18 cellular contexts compared by ENCODE assay signal in genomic region chr16:16107839-16108238, GRCh38.
"Had no signal": no experiment of that assay in that cellular context is flagged by ENCODE, and none has a peak within 500 bp of the region (broad histone marks: within the 10 kb centered on the region; RNA-seq: fewer than 3 reads in every experiment).

No MANE protein-coding gene starts in this region.

- H3K27me3 Mint-ChIP-seq: dendritic cell treated with granulocyte-macrophage colony-stimulating factor and Interleukin-4, amounts not matched to agents 40 ng/mL and 50 ng/mL, for 4 days; naive B cell; stimulated activated memory B cell treated with anti-CD40 and anti-IgM and Interleukin-4, amounts not matched to agents 10 μg/mL and 1 μg/mL and 100 μg/mL, for 72 hours; stimulated activated naive CD8-positive, alpha-beta T cell treated with anti-CD3 and anti-CD28 coated beads, Interleukin-15, Interleukin-2, amounts not matched to agents 100 ng/mL and 50 ng/mL, for 24 hours had no signal

- H2AFZ ChIP-seq: parathyroid adenoma had no signal

- H3K4me1 Mint-ChIP-seq: nephron had no signal

- DNase-seq: cerebellar nuclear complex; foreskin keratinocyte; hippocampal formation; left colon; mesendoderm; naive B cell; small intestine; stimulated activated CD4-positive, alpha-beta T cell treated with anti-CD3 and anti-CD28 coated beads, Interleukin-12 subunit alpha, Interleukin-12 subunit beta, amount 100 ng/mL, for 4 hours; stimulated activated CD4-positive, alpha-beta T cell treated with anti-CD3 and anti-CD28 coated beads, Interleukin-4, amount 100 ng/mL, for 24 hours; testis; transverse colon had no signal

- H3K9me3 Mint-ChIP-seq: dendritic cell treated with granulocyte-macrophage colony-stimulating factor and Interleukin-4, amounts not matched to agents 40 ng/mL and 50 ng/mL, for 4 days; nephron; stimulated activated memory B cell treated with anti-CD40 and anti-IgM and Interleukin-4, amounts not matched to agents 10 μg/mL and 1 μg/mL and 100 μg/mL, for 72 hours; stimulated activated naive CD8-positive, alpha-beta T cell treated with anti-CD3 and anti-CD28 coated beads, Interleukin-15, Interleukin-2, amounts not matched to agents 100 ng/mL and 50 ng/mL, for 24 hours had no signal

- H3K4me3 Mint-ChIP-seq: dendritic cell treated with granulocyte-macrophage colony-stimulating factor and Interleukin-4, amounts not matched to agents 40 ng/mL and 50 ng/mL, for 4 days; naive B cell; nephron; stimulated activated memory B cell treated with anti-CD40 and anti-IgM and Interleukin-4, amounts not matched to agents 10 μg/mL and 1 μg/mL and 100 μg/mL, for 72 hours; stimulated activated naive CD8-positive, alpha-beta T cell treated with anti-CD3 and anti-CD28 coated beads, Interleukin-15, Interleukin-2, amounts not matched to agents 100 ng/mL and 50 ng/mL, for 24 hours had no signal

- H3K27ac Mint-ChIP-seq: dendritic cell treated with granulocyte-macrophage colony-stimulating factor and Interleukin-4, amounts not matched to agents 40 ng/mL and 50 ng/mL, for 4 days; stimulated activated memory B cell treated with anti-CD40 and anti-IgM and Interleukin-4, amounts not matched to agents 10 μg/mL and 1 μg/mL and 100 μg/mL, for 72 hours; stimulated activated naive CD8-positive, alpha-beta T cell treated with anti-CD3 and anti-CD28 coated beads, Interleukin-15, Interleukin-2, amounts not matched to agents 100 ng/mL and 50 ng/mL, for 24 hours had no signal

- H3K79me2 ChIP-seq: parathyroid adenoma had no signal

- H3K27me3 ChIP-seq: foreskin keratinocyte, heart left ventricle, right atrium auricular region, testis, transverse colon had no signal

- H3K4me3 ChIP-seq: heart left ventricle, right atrium auricular region, testis, transverse colon had no signal

- ATAC-seq: foreskin keratinocyte; heart left ventricle; left colon; stimulated activated memory B cell treated with anti-CD40 and anti-IgM and Interleukin-4, amounts not matched to agents 10 μg/mL and 1 μg/mL and 100 μg/mL, for 72 hours had no signal

- H3K27ac ChIP-seq: foreskin keratinocyte, parathyroid adenoma, right atrium auricular region had no signal

- H3K4me1 ChIP-seq: foreskin keratinocyte, heart left ventricle, parathyroid adenoma, right atrium auricular region, testis had no signal

- H3K9ac ChIP-seq: parathyroid adenoma had no signal

- H3K9me3 ChIP-seq: heart left ventricle, right atrium auricular region, testis, transverse colon had no signal
